ENCODE assay signal across 9 cellular contexts in the genomic region with DNA sequence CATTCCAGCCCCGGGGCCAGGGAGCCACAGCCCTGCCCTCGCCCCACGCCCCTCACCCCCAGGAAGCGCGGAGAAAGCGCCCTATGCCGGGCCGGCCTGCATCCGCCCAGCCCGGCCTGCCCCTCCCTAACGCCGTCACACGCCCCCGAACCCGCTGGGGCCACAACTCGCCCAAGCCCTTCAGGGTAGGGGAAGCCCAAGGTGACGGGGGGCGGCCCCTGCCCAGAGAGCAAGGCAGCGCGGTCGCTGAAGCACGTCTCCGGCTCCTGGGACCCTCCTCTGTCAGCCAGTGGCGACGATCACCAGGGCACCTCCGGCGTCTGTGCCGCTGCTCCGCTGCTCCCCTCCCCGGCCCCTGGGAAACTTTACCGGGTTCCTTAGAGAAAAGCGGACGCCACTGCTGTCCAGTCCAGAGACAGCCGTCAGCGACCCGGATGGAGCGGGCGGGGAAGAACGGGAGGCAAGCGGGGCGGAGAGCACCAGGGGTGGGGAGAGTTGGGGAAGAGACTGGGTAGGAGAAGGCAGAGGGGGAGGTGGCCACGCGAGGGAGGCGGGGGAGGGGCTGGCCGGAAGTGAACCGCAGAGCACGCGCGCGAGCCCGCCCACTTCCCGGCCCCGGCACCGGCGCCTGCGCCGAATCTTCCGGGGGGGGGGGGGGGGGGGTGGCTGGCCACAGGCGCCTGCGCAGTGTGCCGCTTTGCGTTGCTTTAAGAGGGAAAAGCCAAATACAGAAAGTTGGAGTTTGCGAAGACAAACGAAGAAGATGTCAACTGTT. TPM values are rescaled to one million over a fixed set of nuclear protein-coding genes. Genes with fewer than 3 reads are reported as not detected.
A peak's percentile ranks its signal among the peaks of the same experiment; 100 is the strongest.
DNase-seq lines count a peak whose midpoint lies in the region; ATAC-seq, FAIRE-seq and TF ChIP-seq lines count a peak whose summit lies in the region.
"Had no signal": no experiment of that assay in that cellular context is flagged by ENCODE, and none has a peak within 500 bp of the region (broad histone marks: within the 10 kb centered on the region; RNA-seq: fewer than 3 reads in every experiment).

A gene with protein sequence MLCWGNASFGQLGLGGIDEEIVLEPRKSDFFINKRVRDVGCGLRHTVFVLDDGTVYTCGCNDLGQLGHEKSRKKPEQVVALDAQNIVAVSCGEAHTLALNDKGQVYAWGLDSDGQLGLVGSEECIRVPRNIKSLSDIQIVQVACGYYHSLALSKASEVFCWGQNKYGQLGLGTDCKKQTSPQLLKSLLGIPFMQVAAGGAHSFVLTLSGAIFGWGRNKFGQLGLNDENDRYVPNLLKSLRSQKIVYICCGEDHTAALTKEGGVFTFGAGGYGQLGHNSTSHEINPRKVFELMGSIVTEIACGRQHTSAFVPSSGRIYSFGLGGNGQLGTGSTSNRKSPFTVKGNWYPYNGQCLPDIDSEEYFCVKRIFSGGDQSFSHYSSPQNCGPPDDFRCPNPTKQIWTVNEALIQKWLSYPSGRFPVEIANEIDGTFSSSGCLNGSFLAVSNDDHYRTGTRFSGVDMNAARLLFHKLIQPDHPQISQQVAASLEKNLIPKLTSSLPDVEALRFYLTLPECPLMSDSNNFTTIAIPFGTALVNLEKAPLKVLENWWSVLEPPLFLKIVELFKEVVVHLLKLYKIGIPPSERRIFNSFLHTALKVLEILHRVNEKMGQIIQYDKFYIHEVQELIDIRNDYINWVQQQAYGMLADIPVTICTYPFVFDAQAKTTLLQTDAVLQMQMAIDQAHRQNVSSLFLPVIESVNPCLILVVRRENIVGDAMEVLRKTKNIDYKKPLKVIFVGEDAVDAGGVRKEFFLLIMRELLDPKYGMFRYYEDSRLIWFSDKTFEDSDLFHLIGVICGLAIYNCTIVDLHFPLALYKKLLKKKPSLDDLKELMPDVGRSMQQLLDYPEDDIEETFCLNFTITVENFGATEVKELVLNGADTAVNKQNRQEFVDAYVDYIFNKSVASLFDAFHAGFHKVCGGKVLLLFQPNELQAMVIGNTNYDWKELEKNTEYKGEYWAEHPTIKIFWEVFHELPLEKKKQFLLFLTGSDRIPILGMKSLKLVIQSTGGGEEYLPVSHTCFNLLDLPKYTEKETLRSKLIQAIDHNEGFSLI (minus strand): TSS at position 509 of the 775 bp plus-strand sequence. CDS start 2,175 bp downstream, outside the sequence.

- peak within 1 kb of the TSS; percentile 91 to 100 (median 93) for H3K4me3 ChIP-seq in keratinocyte (ENCODE audit: control insufficient read depth in 2 of 3, extremely low read depth in 1 of 3, insufficient read depth in 2 of 3, low read depth in 1 of 3, low read length in 3 of 3)

- no peak for FAIRE-seq in keratinocyte (lab: Jason Lieb, UNC)
- FAIRE-seq: TTC549 had no signal

- ATAC-seq in GM18870 (IDR thresholded peaks at IDR 0.05; ENCODE audit: unreplicated experiment) (peak; percentile 76), HG03108 (IDR thresholded peaks at IDR 0.05; ENCODE audit: unreplicated experiment) (peak; percentile 89)

- peaks cover 48% of the 10 kb centered on the region for H3K79me2 ChIP-seq in keratinocyte (ENCODE audit: control insufficient read depth, insufficient read depth, low read length)

- H3K4me2 ChIP-seq in keratinocyte (ENCODE audit: control insufficient read depth, extremely low read depth, insufficient read depth, low read depth, low read length) = peak within 1 kb of the TSS; percentile 89

- peaks cover 20% of the 10 kb centered on the region for H3K4me1 ChIP-seq in keratinocyte (ENCODE audit: control insufficient read depth, extremely low read depth, insufficient read depth, low read length)

- no peaks in the 10 kb centered on the region for H3K36me3 ChIP-seq in keratinocyte (ENCODE audit: control insufficient read depth in 2 of 2, extremely low read depth in 1 of 2, insufficient read depth in 2 of 2, low read length in 2 of 2)

- H3K27me3 ChIP-seq in keratinocyte (ENCODE audit: control insufficient read depth, extremely low read depth, insufficient read depth, low read length) = no peaks in the 10 kb centered on the region

- H3K27ac ChIP-seq in keratinocyte (ENCODE audit: control insufficient read depth, insufficient read depth, low read length) = peak within 1 kb of the TSS; percentile 96

- no peak for TF ChIP-seq CTCF in keratinocyte (optimal IDR thresholded peaks at IDR 0.05 in 1 of 3, IDR thresholded peaks at IDR 0.05 in 1 of 3, conservative IDR thresholded peaks at IDR 0.05 in 1 of 3; ENCODE audit: extremely low read depth in 1 of 3, insufficient read depth in 2 of 3, low read length in 3 of 3)

- no peaks in the 10 kb centered on the region for H3K9me3 ChIP-seq in keratinocyte (ENCODE audit: control insufficient read depth, low read depth, low read length)

- DNase-seq in AG08396 (ENCODE audit: low spot score) (peak; percentile 99), NCI-H226 (peak; percentile 94), cerebellar nuclear complex (lab: John Stamatoyannopoulos, UW) (peak; percentile 46 to 51), keratinocyte (ENCODE audit: low read depth, low spot score) (peak; percentile 33)
- peak; percentile 85 for DNase-seq in activated CD4-positive, alpha-beta T cell treated with anti-CD3 and anti-CD28 coated beads for 1 hour
- DNase-seq in stimulated activated CD4-positive, alpha-beta T cell treated with anti-CD3 and anti-CD28 coated beads, Interleukin-12 subunit alpha, Interleukin-12 subunit beta, amount 100 ng/mL, for 48 hours (ENCODE audit: low read depth in 2 of 3, low spot score in 1 of 3) = peak; percentile 79 to 88 (median 81)

- dilution Hi-C loops in keratinocyte (cut with MboI; ENCODE audit: extremely low pct_ligation_motif_present, low sequenced_read_pairs) = no loop called here

- no peaks in the 10 kb centered on the region for H3K9me1 ChIP-seq in keratinocyte (ENCODE audit: control insufficient read depth, extremely low read depth, insufficient read depth, low read length)

- H2AFZ ChIP-seq in keratinocyte (ENCODE audit: control insufficient read depth, low read length) = peak within 1 kb of the TSS; percentile 96

- peak within 1 kb of the TSS; percentile 98 for H3K9ac ChIP-seq in keratinocyte (ENCODE audit: control insufficient read depth, extremely low read depth, insufficient read depth, low read length)

- peaks cover 3% of the 10 kb centered on the region for H4K20me1 ChIP-seq in keratinocyte (ENCODE audit: control insufficient read depth, extremely low read depth, insufficient read depth, low read length)

RNA-seq across cellular contexts. Expression of the gene that starts here (rescaled TPM):
- 28.0 to 42.9 TPM (median 29.6 TPM) in 3 replicates for polyA plus RNA-seq in keratinocyte
- polyA plus RNA-seq in keratinocyte (2011; ENCODE audit: low read depth) = 66.0 TPM
- polyA plus RNA-seq in keratinocyte (2011; cell fraction: cytosol; rRNA removed) = 16.2 and 32.2 TPM in 2 replicates
- polyA plus RNA-seq in keratinocyte (2011; cell fraction: nucleus; rRNA removed) = 51.5 and 70.2 TPM in 2 replicates
- 34.8 and 51.8 TPM in 2 replicates for polyA plus RNA-seq in keratinocyte (2012; ENCODE audit: low replicate concordance)
- polyA minus RNA-seq in keratinocyte = 8.4 to 64.9 TPM (median 32.8 TPM) in 3 replicates
- polyA minus RNA-seq in keratinocyte (2011; cell fraction: cytosol; rRNA and poly(A)+ RNA removed) = 23.8 TPM
- polyA minus RNA-seq in keratinocyte (2011; cell fraction: nucleus; rRNA and poly(A)+ RNA removed) = 66.9 and 132 TPM in 2 replicates

Comparison
In these comparisons a context has a peak if more than half of its experiments do, and no peak if none do; other contexts are left out.
1. Peak in every context shown above with its lines: DNase-seq, ATAC-seq, H3K4me3 ChIP-seq and H3K27ac ChIP-seq.
2. DNase-seq: peak in every context shown above with its lines; median percentile 99 in AG08396; 94 in NCI-H226; 85 in activated CD4-positive, alpha-beta T cell treated with anti-CD3 and anti-CD28 coated beads for 1 hour; 81 in stimulated activated CD4-positive, alpha-beta T cell treated with anti-CD3 and anti-CD28 coated beads, Interleukin-12 subunit alpha, Interleukin-12 subunit beta, amount 100 ng/mL, for 48 hours; 48 in cerebellar nuclear complex; 33 in keratinocyte.